ENCODE assay signal across 1 cellular context in the genomic region with DNA sequence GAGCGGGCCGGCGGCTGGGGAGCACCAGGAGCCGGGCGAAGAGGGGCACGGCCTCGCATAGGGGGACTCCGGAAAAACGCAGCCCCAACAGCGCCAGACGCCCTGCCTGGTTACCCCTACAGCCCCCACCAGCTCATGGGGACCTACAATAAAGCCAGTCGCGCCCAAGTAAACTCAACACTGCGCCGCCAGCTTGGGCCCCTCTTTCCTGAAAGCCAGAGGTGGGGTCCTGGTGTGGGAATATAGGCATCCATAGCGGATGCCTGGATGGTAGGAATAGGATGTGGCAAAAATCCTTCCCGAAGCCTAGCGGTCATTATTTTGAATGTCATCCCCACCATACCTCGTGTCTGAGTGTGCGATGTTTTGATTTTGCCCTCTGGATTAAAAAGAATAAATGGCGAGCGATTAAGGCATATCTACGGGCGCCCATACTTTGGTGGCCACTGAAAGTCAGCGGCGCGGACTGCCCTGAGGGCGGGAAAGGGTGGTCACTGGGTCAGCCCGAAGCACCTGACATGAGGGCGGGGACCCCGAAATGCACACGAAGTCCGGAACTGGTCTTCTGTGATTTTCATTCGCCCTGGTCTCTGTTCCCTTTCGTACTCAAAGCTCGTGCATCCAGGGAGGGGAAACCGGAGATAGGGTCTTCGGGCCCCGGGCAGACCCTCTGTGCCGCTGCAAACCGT.
TF ChIP-seq lines count a peak whose summit lies in the region.

A gene with protein sequence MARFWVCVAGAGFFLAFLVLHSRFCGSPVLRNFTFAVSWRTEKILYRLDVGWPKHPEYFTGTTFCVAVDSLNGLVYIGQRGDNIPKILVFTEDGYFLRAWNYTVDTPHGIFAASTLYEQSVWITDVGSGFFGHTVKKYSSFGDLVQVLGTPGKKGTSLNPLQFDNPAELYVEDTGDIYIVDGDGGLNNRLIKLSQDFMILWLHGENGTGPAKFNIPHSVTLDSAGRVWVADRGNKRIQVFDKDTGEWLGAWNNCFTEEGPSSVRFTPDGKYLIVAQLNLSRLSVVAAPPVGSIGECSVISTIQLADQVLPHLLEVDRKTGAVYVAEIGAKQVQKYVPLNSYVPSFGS (plus strand): TSS at position 577 of the 689 bp plus-strand sequence. CDS start 184 bp downstream, outside the sequence.
A gene (minus strand): TSS at position 210 of the 689 bp plus-strand sequence. CDS start 847 bp downstream, outside the sequence.

TF ChIP-seq in H1, 55 proteins besides CTCF, POLR2A, EP300 and RAD21 (continues in another document):
- TF ChIP-seq PHF8 (conservative IDR thresholded peaks at IDR 0.05; ENCODE audit: low read depth, low read length) (peak; percentile 75; the same call in 1 of the 2 replicates), BCL11A (IDR thresholded peaks at IDR 0.05; ENCODE audit: low read depth in 2 of 2, low read length in 2 of 2) (no peak), TAF7 (optimal IDR thresholded peaks at IDR 0.05; ENCODE audit: borderline replicate concordance, low read depth, low read length) (peak; percentile 39), TAF1 (IDR thresholded peaks at IDR 0.05; ENCODE audit: low read depth, low read length) (peak; percentile 89), BRCA1 (IDR thresholded peaks at IDR 0.05; ENCODE audit: low read depth, low read length) (no peak), HDAC2 (IDR thresholded peaks at IDR 0.05; ENCODE audit: borderline replicate concordance in 1 of 2, low read depth in 2 of 2, low read length in 2 of 2) (no peak; a peak in 1 of 4 replicates), TEAD4 (IDR thresholded peaks at IDR 0.05; ENCODE audit: low read depth, low read length) (no peak), MAFK (IDR thresholded peaks at IDR 0.05; ENCODE audit: low read depth, low read length) (0 out of 2 replicates have a peak, but pooled peaks have one; percentile 1), YY1 (IDR thresholded peaks at IDR 0.05; ENCODE audit: low read depth, low read length) (no peak; the same call in 1 of the 2 replicates), CHD1 (IDR thresholded peaks at IDR 0.05; ENCODE audit: low read depth, low read length) (no peak), POU5F1 (IDR thresholded peaks at IDR 0.05; ENCODE audit: low read depth, low read length) (no peak), CTBP2 (IDR thresholded peaks at IDR 0.05; ENCODE audit: borderline replicate concordance, insufficient read depth, insufficient read length, low read length) (no peak), FOSL1 (IDR thresholded peaks at IDR 0.05; ENCODE audit: insufficient read depth, low read depth, low read length) (no peak), CEBPB (IDR thresholded peaks at IDR 0.05; ENCODE audit: low read depth, low read length) (no peak), HDAC6 (IDR thresholded peaks at IDR 0.05; ENCODE audit: low read depth, low read length) (no peak), SUZ12 (IDR thresholded peaks at IDR 0.05; ENCODE audit: low read length) (no peak), CBX8 (IDR thresholded peaks at IDR 0.05; ENCODE audit: borderline replicate concordance, low read depth, low read length) (no peak), RFX5 (IDR thresholded peaks at IDR 0.05; ENCODE audit: borderline replicate concordance, low read depth, low read length) (no peak), TBP (IDR thresholded peaks at IDR 0.05; ENCODE audit: low read depth, low read length) (peak; percentile 89), SP1 (IDR thresholded peaks at IDR 0.05; ENCODE audit: low read depth, low read length) (0 out of 2 replicates have a peak, but pooled peaks have one; percentile 14), SIN3A (conservative IDR thresholded peaks at IDR 0.05 in 1 of 2, IDR thresholded peaks at IDR 0.05 in 1 of 2; ENCODE audit: low read depth in 1 of 2, low read length in 2 of 2) (peak; percentile 32 to 82; a peak in 1 of 4 replicates), CHD2 (IDR thresholded peaks at IDR 0.05; ENCODE audit: low read length) (no peak), JUND (IDR thresholded peaks at IDR 0.05; ENCODE audit: low read length) (no peak), KDM4A (IDR thresholded peaks at IDR 0.05; ENCODE audit: low read depth, low read length, severe bottlenecking) (peak; percentile 91), NANOG (IDR thresholded peaks at IDR 0.05; ENCODE audit: insufficient read depth, low read depth, low read length, poor library complexity, severe bottlenecking) (no peak), SAP30 (IDR thresholded peaks at IDR 0.05; ENCODE audit: insufficient read depth, insufficient replicate concordance, low read length) (no peak), SRF (IDR thresholded peaks at IDR 0.05; ENCODE audit: low read depth, low read length) (0 out of 2 replicates have a peak, but pooled peaks have one; percentile 30), SP4 (IDR thresholded peaks at IDR 0.05; ENCODE audit: low read length) (peak; percentile 99), ZNF274 (IDR thresholded peaks at IDR 0.05; ENCODE audit: borderline replicate concordance, extremely low read depth, low read length) (no peak), ASH2L (IDR thresholded peaks at IDR 0.05; ENCODE audit: low read length) (peak; percentile 91), RBBP5 (IDR thresholded peaks at IDR 0.05; ENCODE audit: borderline replicate concordance, low read depth, low read length) (no peak; the same call in 1 of the 2 replicates), GABPA (IDR thresholded peaks at IDR 0.05; ENCODE audit: borderline replicate concordance, insufficient read depth, low read length) (no peak), SP2 (IDR thresholded peaks at IDR 0.05; ENCODE audit: low read length) (no peak), EZH2 (IDR thresholded peaks at IDR 0.05; ENCODE audit: low read depth, low read length, severe bottlenecking) (no peak), NRF1 (IDR thresholded peaks at IDR 0.05; ENCODE audit: low read depth, low read length) (no peak), KDM1A (IDR thresholded peaks at IDR 0.05; ENCODE audit: borderline replicate concordance, low read length) (no peak; the same call in 1 of the 2 replicates), TCF12 (IDR thresholded peaks at IDR 0.05; ENCODE audit: low read depth, low read length) (no peak), JUN (IDR thresholded peaks at IDR 0.05; ENCODE audit: low read depth, low read length) (no peak), BACH1 (IDR thresholded peaks at IDR 0.05; ENCODE audit: low read length) (no peak), CBX5 (IDR thresholded peaks at IDR 0.05; ENCODE audit: low read depth, low read length) (no peak), POLR2AphosphoS5 (IDR thresholded peaks at IDR 0.05; ENCODE audit: low read depth, low read length) (peak; percentile 76), EGR1 (IDR thresholded peaks at IDR 0.05; ENCODE audit: borderline replicate concordance, low read depth, low read length) (peak; percentile 62; the same call in 1 of the 2 replicates), GTF2F1 (IDR thresholded peaks at IDR 0.05; ENCODE audit: borderline replicate concordance, low read depth, low read length) (peak; percentile 62; the same call in 1 of the 2 replicates), SIX5 (IDR thresholded peaks at IDR 0.05; ENCODE audit: low read depth, low read length) (no peak), RXRA (IDR thresholded peaks at IDR 0.05; ENCODE audit: insufficient read depth, low read depth, low read length) (no peak)
- TF ChIP-seq, protein P1, sequence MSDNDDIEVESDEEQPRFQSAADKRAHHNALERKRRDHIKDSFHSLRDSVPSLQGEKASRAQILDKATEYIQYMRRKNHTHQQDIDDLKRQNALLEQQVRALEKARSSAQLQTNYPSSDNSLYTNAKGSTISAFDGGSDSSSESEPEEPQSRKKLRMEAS (IDR thresholded peaks at IDR 0.05): peak; percentile 97
- TF ChIP-seq, protein P2, sequence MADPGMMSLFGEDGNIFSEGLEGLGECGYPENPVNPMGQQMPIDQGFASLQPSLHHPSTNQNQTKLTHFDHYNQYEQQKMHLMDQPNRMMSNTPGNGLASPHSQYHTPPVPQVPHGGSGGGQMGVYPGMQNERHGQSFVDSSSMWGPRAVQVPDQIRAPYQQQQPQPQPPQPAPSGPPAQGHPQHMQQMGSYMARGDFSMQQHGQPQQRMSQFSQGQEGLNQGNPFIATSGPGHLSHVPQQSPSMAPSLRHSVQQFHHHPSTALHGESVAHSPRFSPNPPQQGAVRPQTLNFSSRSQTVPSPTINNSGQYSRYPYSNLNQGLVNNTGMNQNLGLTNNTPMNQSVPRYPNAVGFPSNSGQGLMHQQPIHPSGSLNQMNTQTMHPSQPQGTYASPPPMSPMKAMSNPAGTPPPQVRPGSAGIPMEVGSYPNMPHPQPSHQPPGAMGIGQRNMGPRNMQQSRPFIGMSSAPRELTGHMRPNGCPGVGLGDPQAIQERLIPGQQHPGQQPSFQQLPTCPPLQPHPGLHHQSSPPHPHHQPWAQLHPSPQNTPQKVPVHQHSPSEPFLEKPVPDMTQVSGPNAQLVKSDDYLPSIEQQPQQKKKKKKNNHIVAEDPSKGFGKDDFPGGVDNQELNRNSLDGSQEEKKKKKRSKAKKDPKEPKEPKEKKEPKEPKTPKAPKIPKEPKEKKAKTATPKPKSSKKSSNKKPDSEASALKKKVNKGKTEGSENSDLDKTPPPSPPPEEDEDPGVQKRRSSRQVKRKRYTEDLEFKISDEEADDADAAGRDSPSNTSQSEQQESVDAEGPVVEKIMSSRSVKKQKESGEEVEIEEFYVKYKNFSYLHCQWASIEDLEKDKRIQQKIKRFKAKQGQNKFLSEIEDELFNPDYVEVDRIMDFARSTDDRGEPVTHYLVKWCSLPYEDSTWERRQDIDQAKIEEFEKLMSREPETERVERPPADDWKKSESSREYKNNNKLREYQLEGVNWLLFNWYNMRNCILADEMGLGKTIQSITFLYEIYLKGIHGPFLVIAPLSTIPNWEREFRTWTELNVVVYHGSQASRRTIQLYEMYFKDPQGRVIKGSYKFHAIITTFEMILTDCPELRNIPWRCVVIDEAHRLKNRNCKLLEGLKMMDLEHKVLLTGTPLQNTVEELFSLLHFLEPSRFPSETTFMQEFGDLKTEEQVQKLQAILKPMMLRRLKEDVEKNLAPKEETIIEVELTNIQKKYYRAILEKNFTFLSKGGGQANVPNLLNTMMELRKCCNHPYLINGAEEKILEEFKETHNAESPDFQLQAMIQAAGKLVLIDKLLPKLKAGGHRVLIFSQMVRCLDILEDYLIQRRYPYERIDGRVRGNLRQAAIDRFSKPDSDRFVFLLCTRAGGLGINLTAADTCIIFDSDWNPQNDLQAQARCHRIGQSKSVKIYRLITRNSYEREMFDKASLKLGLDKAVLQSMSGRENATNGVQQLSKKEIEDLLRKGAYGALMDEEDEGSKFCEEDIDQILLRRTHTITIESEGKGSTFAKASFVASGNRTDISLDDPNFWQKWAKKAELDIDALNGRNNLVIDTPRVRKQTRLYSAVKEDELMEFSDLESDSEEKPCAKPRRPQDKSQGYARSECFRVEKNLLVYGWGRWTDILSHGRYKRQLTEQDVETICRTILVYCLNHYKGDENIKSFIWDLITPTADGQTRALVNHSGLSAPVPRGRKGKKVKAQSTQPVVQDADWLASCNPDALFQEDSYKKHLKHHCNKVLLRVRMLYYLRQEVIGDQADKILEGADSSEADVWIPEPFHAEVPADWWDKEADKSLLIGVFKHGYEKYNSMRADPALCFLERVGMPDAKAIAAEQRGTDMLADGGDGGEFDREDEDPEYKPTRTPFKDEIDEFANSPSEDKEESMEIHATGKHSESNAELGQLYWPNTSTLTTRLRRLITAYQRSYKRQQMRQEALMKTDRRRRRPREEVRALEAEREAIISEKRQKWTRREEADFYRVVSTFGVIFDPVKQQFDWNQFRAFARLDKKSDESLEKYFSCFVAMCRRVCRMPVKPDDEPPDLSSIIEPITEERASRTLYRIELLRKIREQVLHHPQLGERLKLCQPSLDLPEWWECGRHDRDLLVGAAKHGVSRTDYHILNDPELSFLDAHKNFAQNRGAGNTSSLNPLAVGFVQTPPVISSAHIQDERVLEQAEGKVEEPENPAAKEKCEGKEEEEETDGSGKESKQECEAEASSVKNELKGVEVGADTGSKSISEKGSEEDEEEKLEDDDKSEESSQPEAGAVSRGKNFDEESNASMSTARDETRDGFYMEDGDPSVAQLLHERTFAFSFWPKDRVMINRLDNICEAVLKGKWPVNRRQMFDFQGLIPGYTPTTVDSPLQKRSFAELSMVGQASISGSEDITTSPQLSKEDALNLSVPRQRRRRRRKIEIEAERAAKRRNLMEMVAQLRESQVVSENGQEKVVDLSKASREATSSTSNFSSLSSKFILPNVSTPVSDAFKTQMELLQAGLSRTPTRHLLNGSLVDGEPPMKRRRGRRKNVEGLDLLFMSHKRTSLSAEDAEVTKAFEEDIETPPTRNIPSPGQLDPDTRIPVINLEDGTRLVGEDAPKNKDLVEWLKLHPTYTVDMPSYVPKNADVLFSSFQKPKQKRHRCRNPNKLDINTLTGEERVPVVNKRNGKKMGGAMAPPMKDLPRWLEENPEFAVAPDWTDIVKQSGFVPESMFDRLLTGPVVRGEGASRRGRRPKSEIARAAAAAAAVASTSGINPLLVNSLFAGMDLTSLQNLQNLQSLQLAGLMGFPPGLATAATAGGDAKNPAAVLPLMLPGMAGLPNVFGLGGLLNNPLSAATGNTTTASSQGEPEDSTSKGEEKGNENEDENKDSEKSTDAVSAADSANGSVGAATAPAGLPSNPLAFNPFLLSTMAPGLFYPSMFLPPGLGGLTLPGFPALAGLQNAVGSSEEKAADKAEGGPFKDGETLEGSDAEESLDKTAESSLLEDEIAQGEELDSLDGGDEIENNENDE (IDR thresholded peaks at IDR 0.05; ENCODE audit: insufficient replicate concordance, low read length): no peak
- TF ChIP-seq, protein P3, sequence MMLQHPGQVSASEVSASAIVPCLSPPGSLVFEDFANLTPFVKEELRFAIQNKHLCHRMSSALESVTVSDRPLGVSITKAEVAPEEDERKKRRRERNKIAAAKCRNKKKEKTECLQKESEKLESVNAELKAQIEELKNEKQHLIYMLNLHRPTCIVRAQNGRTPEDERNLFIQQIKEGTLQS (IDR thresholded peaks at IDR 0.05; ENCODE audit: insufficient read depth, low read depth, low read length): no peak
- TF ChIP-seq, protein P4, sequence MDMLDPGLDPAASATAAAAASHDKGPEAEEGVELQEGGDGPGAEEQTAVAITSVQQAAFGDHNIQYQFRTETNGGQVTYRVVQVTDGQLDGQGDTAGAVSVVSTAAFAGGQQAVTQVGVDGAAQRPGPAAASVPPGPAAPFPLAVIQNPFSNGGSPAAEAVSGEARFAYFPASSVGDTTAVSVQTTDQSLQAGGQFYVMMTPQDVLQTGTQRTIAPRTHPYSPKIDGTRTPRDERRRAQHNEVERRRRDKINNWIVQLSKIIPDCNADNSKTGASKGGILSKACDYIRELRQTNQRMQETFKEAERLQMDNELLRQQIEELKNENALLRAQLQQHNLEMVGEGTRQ (IDR thresholded peaks at IDR 0.05; ENCODE audit: low read length): peak; percentile 49
- TF ChIP-seq, protein P5, sequence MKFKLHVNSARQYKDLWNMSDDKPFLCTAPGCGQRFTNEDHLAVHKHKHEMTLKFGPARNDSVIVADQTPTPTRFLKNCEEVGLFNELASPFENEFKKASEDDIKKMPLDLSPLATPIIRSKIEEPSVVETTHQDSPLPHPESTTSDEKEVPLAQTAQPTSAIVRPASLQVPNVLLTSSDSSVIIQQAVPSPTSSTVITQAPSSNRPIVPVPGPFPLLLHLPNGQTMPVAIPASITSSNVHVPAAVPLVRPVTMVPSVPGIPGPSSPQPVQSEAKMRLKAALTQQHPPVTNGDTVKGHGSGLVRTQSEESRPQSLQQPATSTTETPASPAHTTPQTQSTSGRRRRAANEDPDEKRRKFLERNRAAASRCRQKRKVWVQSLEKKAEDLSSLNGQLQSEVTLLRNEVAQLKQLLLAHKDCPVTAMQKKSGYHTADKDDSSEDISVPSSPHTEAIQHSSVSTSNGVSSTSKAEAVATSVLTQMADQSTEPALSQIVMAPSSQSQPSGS (IDR thresholded peaks at IDR 0.05; ENCODE audit: low read length): no peak
- TF ChIP-seq, protein P6, sequence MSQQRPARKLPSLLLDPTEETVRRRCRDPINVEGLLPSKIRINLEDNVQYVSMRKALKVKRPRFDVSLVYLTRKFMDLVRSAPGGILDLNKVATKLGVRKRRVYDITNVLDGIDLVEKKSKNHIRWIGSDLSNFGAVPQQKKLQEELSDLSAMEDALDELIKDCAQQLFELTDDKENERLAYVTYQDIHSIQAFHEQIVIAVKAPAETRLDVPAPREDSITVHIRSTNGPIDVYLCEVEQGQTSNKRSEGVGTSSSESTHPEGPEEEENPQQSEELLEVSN (IDR thresholded peaks at IDR 0.05): peak; percentile 100
